13 cellular contexts compared by ENCODE assay signal in the genomic region with DNA sequence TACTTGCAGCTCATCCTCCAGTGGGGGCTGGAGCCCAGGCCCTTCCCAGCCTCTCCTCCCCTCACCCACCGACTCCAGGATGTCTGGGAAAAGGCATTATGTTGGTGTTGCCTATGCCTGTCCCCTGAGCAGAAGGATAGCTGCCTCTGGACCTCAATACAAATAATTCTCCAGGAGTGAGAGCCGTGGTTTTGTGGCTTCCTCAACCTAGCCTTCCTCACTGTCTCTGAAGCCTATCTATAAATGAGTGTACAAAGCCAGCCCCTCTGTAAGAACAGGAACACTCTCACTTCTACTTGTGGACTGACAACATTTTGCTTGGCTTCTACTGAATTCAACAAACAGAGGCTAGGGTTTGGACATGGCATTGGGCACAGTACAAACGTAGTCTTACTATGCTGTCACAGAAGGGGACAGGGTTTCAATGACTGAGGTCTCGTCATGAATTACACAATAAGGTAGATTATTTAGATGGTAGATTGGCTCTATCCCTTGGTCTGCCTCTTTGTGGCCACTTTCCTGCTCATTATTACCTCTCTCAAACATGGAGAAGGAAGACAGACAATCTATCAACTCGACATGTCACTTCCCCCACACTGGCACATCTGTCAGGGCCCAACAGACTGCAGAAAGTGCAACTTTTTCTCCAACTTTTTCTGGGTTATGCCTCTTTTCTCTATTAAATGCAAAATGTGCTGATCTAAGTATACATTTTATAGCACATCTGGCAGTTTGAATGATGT.
DNase-seq lines count a peak whose midpoint lies in the region; ATAC-seq, FAIRE-seq and TF ChIP-seq lines count a peak whose summit lies in the region.
"Had no signal": no experiment of that assay in that cellular context is flagged by ENCODE, and none has a peak within 500 bp of the region (broad histone marks: within the 10 kb centered on the region; RNA-seq: fewer than 3 reads in every experiment).

No MANE protein-coding gene starts in this region.

- peak; percentile 57 for ATAC-seq in GM19463 (IDR thresholded peaks at IDR 0.05; ENCODE audit: unreplicated experiment)
- ATAC-seq: psoas muscle had no signal

- no peaks in the 10 kb centered on the region for H3K36me3 ChIP-seq in brain microvascular endothelial cell (replicated peaks)

- DNase-seq in ACHN (peak; percentile 39), KG1 (lab: John Stamatoyannopoulos, UW) (peak; percentile 72), brain microvascular endothelial cell (no peak), dedifferentiated amniotic fluid mesenchymal stem cell (ENCODE audit: extremely low spot score) (no peak), D721Med (ENCODE audit: insufficient read length, low spot score) (no peak), LoVo (ENCODE audit: low spot score) (no peak), D341Med (ENCODE audit: low spot score) (no peak)
- DNase-seq: activated gamma-delta T cell treated with Interleukin-2 at 50 U/mL for 16 hours; effector memory CD4-positive, alpha-beta T cell; psoas muscle had no signal

- no peak overlapping the region for H3K4me3 ChIP-seq in brain microvascular endothelial cell (ENCODE audit: low read depth, low read length)
- H3K4me3 ChIP-seq: psoas muscle had no signal

- in situ Hi-C loops in ACHN (cut with HindIII; ENCODE audit: low pct_ligation_motif_present, low pct_unique_long_range_greater_than_20kb, low sequenced_read_pairs), result no loop called here
- in situ Hi-C loops in brain microvascular endothelial cell (cut with HindIII; ENCODE audit: low pct_ligation_motif_present, low sequenced_read_pairs), result no loop called here

- H3K27ac ChIP-seq in brain microvascular endothelial cell, result peak overlapping the region; percentile 73
- H3K27ac ChIP-seq: psoas muscle had no signal

- no peak for TF ChIP-seq CTCF in brain microvascular endothelial cell (IDR thresholded peaks at IDR 0.05; ENCODE audit: low read depth, low read length, missing control alignments)
- TF ChIP-seq CTCF in D721Med (IDR thresholded peaks at IDR 0.05; ENCODE audit: insufficient read depth, missing control alignments), result no peak

- H3K27me3 ChIP-seq in brain microvascular endothelial cell (replicated peaks), result no peaks in the 10 kb centered on the region

- FAIRE-seq in D721Med (lab: Jason Lieb, UNC), result no peak
- FAIRE-seq: H1, keratinocyte had no signal

Comparison
In these comparisons a context has a peak if more than half of its experiments do, and no peak if none do; other contexts are left out.
1. DNase-seq: peak in ACHN (single experiment) and KG1 (single experiment); none in brain microvascular endothelial cell (single experiment), dedifferentiated amniotic fluid mesenchymal stem cell (single experiment), D721Med (single experiment), LoVo (single experiment) and D341Med (single experiment).